Comparison of ENCODE assay signal across 23 cellular contexts in genomic region chr9:73347123-73347522, GRCh38.
"Had no signal": no experiment of that assay in that cellular context is flagged by ENCODE, and none has a peak within 500 bp of the region (broad histone marks: within the 10 kb centered on the region; RNA-seq: fewer than 3 reads in every experiment).

No MANE protein-coding gene starts in this region.

- ATAC-seq: left colon; left lung; natural killer cell treated with Interleukin-12 subunit alpha and Interleukin-12 subunit beta and Interleukin-15 and Interleukin-18, amount 100 ng/mL, for 72 hours; right cardiac atrium; stimulated activated effector memory CD8-positive, alpha-beta T cell treated with anti-CD3 and anti-CD28 coated beads, Interleukin-12 subunit alpha, Interleukin-12 subunit beta, amount 100 ng/mL, for 72 hours; upper lobe of right lung had no signal

- H3K9me3 ChIP-seq: left lung, ovary, sigmoid colon, spleen, suprapubic skin, thoracic aorta, tibial artery, upper lobe of right lung had no signal

- FAIRE-seq: islet of Langerhans, kidney, small intestine, urothelium cell line had no signal

- H3K36me3 ChIP-seq: left lung, ovary, sigmoid colon, spleen, suprapubic skin, thoracic aorta, tibial artery, upper lobe of right lung had no signal

- H3K4me3 ChIP-seq: left lung, lung, ovary, sigmoid colon, spleen, suprapubic skin, thoracic aorta, tibial artery, upper lobe of right lung had no signal

- H3K27me3 ChIP-seq: left lung, ovary, sigmoid colon, spleen, suprapubic skin, tibial artery, upper lobe of right lung had no signal

- H3K27ac ChIP-seq: left lung, ovary, sigmoid colon, spleen, suprapubic skin, thoracic aorta, tibial artery, upper lobe of right lung had no signal

- H3K4me1 ChIP-seq: left lung, sigmoid colon, spleen, suprapubic skin, tibial artery, upper lobe of right lung had no signal

- DNase-seq: hypothalamus; immature natural killer cell; kidney; left colon; left lung; naive B cell; ovary; retina; right cardiac atrium; sigmoid colon; small intestine; spleen; stimulated activated CD4-positive, alpha-beta T cell treated with anti-CD3 and anti-CD28 coated beads, Interleukin-4, amount 100 ng/mL, for 24 hours; stimulated activated naive CD4-positive, alpha-beta T cell; tibial artery; upper lobe of right lung had no signal
